1 cellular context compared by ENCODE assay signal in genomic region chr6:69705954-69706353, GRCh38.
TF ChIP-seq lines count a peak whose summit lies in the region.

No MANE protein-coding gene starts in this region.

TF ChIP-seq in HCT116, 20 proteins besides CTCF, POLR2A, EP300 and RAD21:
- TF ChIP-seq MAX (IDR thresholded peaks at IDR 0.05) = no peak
- TF ChIP-seq ZNF274 (IDR thresholded peaks at IDR 0.05; ENCODE audit: low read depth, low read length) = no peak
- TF ChIP-seq JUND (IDR thresholded peaks at IDR 0.05) = no peak
- no peak for TF ChIP-seq REST (IDR thresholded peaks at IDR 0.05; ENCODE audit: low read depth)
- TF ChIP-seq CEBPB (IDR thresholded peaks at IDR 0.05; ENCODE audit: low read depth) = no peak
- no peak for TF ChIP-seq YY1 (IDR thresholded peaks at IDR 0.05; ENCODE audit: extremely low read depth, insufficient replicate concordance, low read depth, low read length)
- TF ChIP-seq POLR2AphosphoS5 (IDR thresholded peaks at IDR 0.05; ENCODE audit: low read depth, low read length) = no peak
- no peak for TF ChIP-seq TCF7L2 (IDR thresholded peaks at IDR 0.05; ENCODE audit: borderline replicate concordance, extremely low read depth, insufficient read depth, insufficient read length)
- TF ChIP-seq EZH2phosphoT487 (IDR thresholded peaks at IDR 0.05; ENCODE audit: borderline replicate concordance) = no peak
- TF ChIP-seq SP1 (IDR thresholded peaks at IDR 0.05; ENCODE audit: low read depth) = no peak
- TF ChIP-seq, protein P1, sequence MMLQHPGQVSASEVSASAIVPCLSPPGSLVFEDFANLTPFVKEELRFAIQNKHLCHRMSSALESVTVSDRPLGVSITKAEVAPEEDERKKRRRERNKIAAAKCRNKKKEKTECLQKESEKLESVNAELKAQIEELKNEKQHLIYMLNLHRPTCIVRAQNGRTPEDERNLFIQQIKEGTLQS (IDR thresholded peaks at IDR 0.05) = no peak
- no peak for TF ChIP-seq FOSL1 (IDR thresholded peaks at IDR 0.05; ENCODE audit: low read depth)
- no peak for TF ChIP-seq SIN3A (IDR thresholded peaks at IDR 0.05; ENCODE audit: low read depth)
- TF ChIP-seq ZFX (IDR thresholded peaks at IDR 0.05) = no peak
- TF ChIP-seq EGR1 (IDR thresholded peaks at IDR 0.05; ENCODE audit: low read depth) = no peak
- TF ChIP-seq SRF (IDR thresholded peaks at IDR 0.05; ENCODE audit: low read depth) = no peak
